Comparison of ENCODE assay signal across 25 cellular contexts in genomic region chr7:148993193-148993592, GRCh38.
"Had no signal": no experiment of that assay in that cellular context is flagged by ENCODE, and none has a peak within 500 bp of the region (broad histone marks: within the 10 kb centered on the region; RNA-seq: fewer than 3 reads in every experiment).

No MANE protein-coding gene starts in this region.

- H3K36me3 ChIP-seq: brain microvascular endothelial cell, esophagus squamous epithelium, gastroesophageal sphincter, heart right ventricle had no signal

- H3K9me3 Mint-ChIP-seq: activated CD4-positive, alpha-beta memory T cell treated with anti-CD3 and anti-CD28 coated beads for 36 hours; activated CD4-positive, alpha-beta T cell treated with anti-CD3 and anti-CD28 coated beads, Interleukin-2, amount 10 ng/mL, durations not matched to agents 24 days and 14 days; activated T-cell treated with anti-CD3 and anti-CD28 coated beads, Interleukin-2, amount 50 U/mL, for 4 hours; activated T-helper 17 cell treated with anti-CD3 and anti-CD28 coated beads, Interleukin-2, amount 50 U/mL, for 72 hours; central memory CD8-positive, alpha-beta T cell; dendritic cell treated with granulocyte-macrophage colony-stimulating factor and Interleukin-4, amounts not matched to agents 40 ng/mL and 50 ng/mL, for 4 days had no signal

- H3K4me3 ChIP-seq: coronary artery, dorsolateral prefrontal cortex, esophagus squamous epithelium, gastroesophageal sphincter, heart right ventricle had no signal

- H3K27me3 Mint-ChIP-seq: activated CD4-positive, alpha-beta memory T cell treated with anti-CD3 and anti-CD28 coated beads for 36 hours; activated CD4-positive, alpha-beta T cell treated with anti-CD3 and anti-CD28 coated beads for 36 hours; activated naive CD8-positive, alpha-beta T cell; activated T-helper 17 cell treated with anti-CD3 and anti-CD28 coated beads, Interleukin-2, amount 50 U/mL, for 72 hours; central memory CD8-positive, alpha-beta T cell; dendritic cell treated with granulocyte-macrophage colony-stimulating factor and Interleukin-4, amounts not matched to agents 40 ng/mL and 50 ng/mL, for 4 days had no signal

- H3K36me3 Mint-ChIP-seq: activated CD4-positive, alpha-beta memory T cell treated with anti-CD3 and anti-CD28 coated beads for 36 hours; activated naive CD8-positive, alpha-beta T cell had no signal

- H3K4me3 Mint-ChIP-seq: activated CD4-positive, alpha-beta memory T cell treated with anti-CD3 and anti-CD28 coated beads for 36 hours; activated CD4-positive, alpha-beta T cell treated with anti-CD3 and anti-CD28 coated beads for 36 hours; activated CD4-positive, alpha-beta T cell treated with anti-CD3 and anti-CD28 coated beads, Interleukin-2, amount 10 ng/mL, durations not matched to agents 24 days and 14 days; activated naive CD8-positive, alpha-beta T cell; activated T-cell treated with anti-CD3 and anti-CD28 coated beads, Interleukin-2, amount 50 U/mL, for 4 hours; activated T-helper 17 cell treated with anti-CD3 and anti-CD28 coated beads, Interleukin-2, amount 50 U/mL, for 72 hours; central memory CD8-positive, alpha-beta T cell; dendritic cell treated with granulocyte-macrophage colony-stimulating factor and Interleukin-4, amounts not matched to agents 40 ng/mL and 50 ng/mL, for 4 days had no signal

- DNase-seq: activated CD4-positive, alpha-beta memory T cell treated with anti-CD3 and anti-CD28 coated beads for 36 hours; activated CD4-positive, alpha-beta T cell treated with anti-CD3 and anti-CD28 coated beads for 36 hours; activated CD4-positive, alpha-beta T cell treated with anti-CD3 and anti-CD28 coated beads, Interleukin-2, amount 10 ng/mL, durations not matched to agents 24 days and 14 days; activated CD4-positive, CD25-positive, alpha-beta regulatory T cell; activated CD4-positive, CD25-positive, alpha-beta regulatory T cell treated with anti-CD3 and anti-CD28 coated beads, Interleukin-2, amount 50 U/mL, for 72 hours; activated effector memory CD4-positive, alpha-beta T cell treated with Interleukin-2 at 50 U/mL for 16 hours; activated gamma-delta T cell treated with Interleukin-2 at 50 U/mL for 16 hours; activated naive CD4-positive, alpha-beta T cell treated with anti-CD3 and anti-CD28 coated beads, Interleukin-2, amount 50 U/mL, for 16 hours; activated naive CD4-positive, alpha-beta T cell treated with Interleukin-2 at 50 U/mL for 16 hours; activated T-cell treated with anti-CD3 and anti-CD28 coated beads, Interleukin-2, amount 50 U/mL, for 4 hours; anterior cingulate cortex; brain microvascular endothelial cell; effector memory CD4-positive, alpha-beta T cell; esophagus squamous epithelium; foreskin melanocyte; heart right ventricle; T-helper 2 cell had no signal

- H3K27ac ChIP-seq: brain microvascular endothelial cell, coronary artery, dorsolateral prefrontal cortex, epithelial cell of prostate, esophagus squamous epithelium, gastroesophageal sphincter, heart right ventricle had no signal

- ATAC-seq: activated CD4-positive, alpha-beta T cell treated with anti-CD3 and anti-CD28 coated beads for 36 hours; activated T-cell treated with anti-CD3 and anti-CD28 coated beads, Interleukin-2, amount 50 U/mL, for 4 hours; activated T-helper 17 cell treated with anti-CD3 and anti-CD28 coated beads, Interleukin-2, amount 50 U/mL, for 72 hours; gastroesophageal sphincter; heart right ventricle had no signal

- H3K27me3 ChIP-seq: brain microvascular endothelial cell, dorsolateral prefrontal cortex, esophagus squamous epithelium, gastroesophageal sphincter, heart right ventricle had no signal

- H3K27ac Mint-ChIP-seq: activated CD4-positive, alpha-beta memory T cell treated with anti-CD3 and anti-CD28 coated beads for 36 hours; activated CD4-positive, alpha-beta T cell treated with anti-CD3 and anti-CD28 coated beads for 36 hours; activated CD4-positive, alpha-beta T cell treated with anti-CD3 and anti-CD28 coated beads, Interleukin-2, amount 10 ng/mL, durations not matched to agents 24 days and 14 days; activated naive CD8-positive, alpha-beta T cell; activated T-helper 17 cell treated with anti-CD3 and anti-CD28 coated beads, Interleukin-2, amount 50 U/mL, for 72 hours; dendritic cell treated with granulocyte-macrophage colony-stimulating factor and Interleukin-4, amounts not matched to agents 40 ng/mL and 50 ng/mL, for 4 days had no signal

- H3K9me3 ChIP-seq: esophagus squamous epithelium, gastroesophageal sphincter, heart right ventricle had no signal
